Comparison of ENCODE assay signal across 25 cellular contexts in the genomic region with DNA sequence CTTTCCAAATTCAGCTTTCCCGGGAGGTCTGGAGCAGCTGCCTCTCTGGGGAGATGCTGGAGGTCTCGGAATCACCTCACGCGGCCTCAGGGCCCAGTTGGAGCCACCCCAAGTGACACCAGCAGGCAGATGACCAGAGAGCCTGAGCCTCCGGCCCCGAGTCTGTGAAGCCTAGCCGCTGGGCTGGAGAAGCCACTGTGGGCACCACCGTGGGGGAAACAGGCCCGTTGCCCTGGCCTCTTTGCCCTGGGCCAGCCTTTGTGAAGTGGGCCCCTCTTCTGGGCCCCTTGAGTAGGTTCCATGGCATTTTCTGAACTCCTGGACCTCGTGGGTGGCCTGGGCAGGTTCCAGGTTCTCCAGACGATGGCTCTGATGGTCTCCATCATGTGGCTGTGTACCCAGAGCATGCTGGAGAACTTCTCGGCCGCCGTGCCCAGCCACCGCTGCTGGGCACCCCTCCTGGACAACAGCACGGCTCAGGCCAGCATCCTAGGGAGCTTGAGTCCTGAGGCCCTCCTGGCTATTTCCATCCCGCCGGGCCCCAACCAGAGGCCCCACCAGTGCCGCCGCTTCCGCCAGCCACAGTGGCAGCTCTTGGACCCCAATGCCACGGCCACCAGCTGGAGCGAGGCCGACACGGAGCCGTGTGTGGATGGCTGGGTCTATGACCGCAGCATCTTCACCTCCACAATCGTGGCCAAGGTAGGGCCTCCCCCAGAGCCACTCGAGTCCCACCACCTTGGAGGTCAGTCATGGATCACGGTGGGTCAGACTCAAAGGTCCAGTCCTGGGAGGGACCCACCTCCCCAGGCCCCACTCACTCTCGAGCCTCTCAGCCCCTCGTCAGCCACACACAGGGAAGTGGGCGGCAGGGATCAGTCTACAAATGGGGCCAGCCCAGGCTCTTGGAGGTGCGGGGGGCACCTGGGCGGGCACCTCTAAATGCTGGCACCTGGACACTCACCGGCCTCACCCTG. TPM values are rescaled to one million over a fixed set of nuclear protein-coding genes. Genes with fewer than 3 reads are reported as not detected.
"Had no signal": no experiment of that assay in that cellular context is flagged by ENCODE, and none has a peak within 500 bp of the region (broad histone marks: within the 10 kb centered on the region; RNA-seq: fewer than 3 reads in every experiment).

No MANE protein-coding gene starts in this region.

- H2AFZ ChIP-seq: hepatocyte had no signal

- DNase-seq: activated CD8-positive, alpha-beta memory T cell treated with anti-CD3 and anti-CD28 coated beads for 24 hours; activated CD8-positive, alpha-beta memory T cell treated with anti-CD3 and anti-CD28 coated beads, Interleukin-2, amount 50 U/mL, for 48 hours; activated gamma-delta T cell; activated T-cell treated with anti-CD3 and anti-CD28 coated beads, Interleukin-2, amount 50 U/mL, for 48 hours; body of pancreas; caudate nucleus; foreskin fibroblast; left colon; naive B cell; stimulated activated naive CD8-positive, alpha-beta T cell treated with anti-CD3 and anti-CD28 coated beads, Interleukin-15, Interleukin-2, amounts not matched to agents 100 U/mL and 50 U/mL, for 24 hours; T-helper 1 cell; T1000; transverse colon had no signal

- H3K27ac Mint-ChIP-seq: activated naive CD4-positive, alpha-beta T cell treated with anti-CD3 and anti-CD28 coated beads, Interleukin-2, amount 50 U/mL, for 24 hours had no signal

- H3K36me3 ChIP-seq: transverse colon had no signal

- H3K4me2 ChIP-seq: hepatocyte had no signal

- H3K27me3 Mint-ChIP-seq: activated naive CD4-positive, alpha-beta T cell treated with anti-CD3 and anti-CD28 coated beads, Interleukin-2, amount 50 U/mL, for 24 hours had no signal

- H3K4me1 Mint-ChIP-seq: activated naive CD4-positive, alpha-beta T cell treated with anti-CD3 and anti-CD28 coated beads, Interleukin-2, amount 50 U/mL, for 24 hours; naive B cell; neural crest cell had no signal

- H3K9me3 ChIP-seq: body of pancreas, transverse colon had no signal

- H3K4me3 Mint-ChIP-seq: activated naive CD4-positive, alpha-beta T cell treated with anti-CD3 and anti-CD28 coated beads, Interleukin-2, amount 50 U/mL, for 24 hours; neural crest cell had no signal

- H3K4me3 ChIP-seq: body of pancreas, dorsolateral prefrontal cortex, hepatocyte, psoas muscle, transverse colon had no signal

- ATAC-seq: activated CD4-positive, CD25-positive, alpha-beta regulatory T cell treated with anti-CD3 and anti-CD28 coated beads, Interleukin-2, amount 50 U/mL, for 24 hours; body of pancreas; psoas muscle; sciatic nerve; stimulated activated naive CD8-positive, alpha-beta T cell treated with anti-CD3 and anti-CD28 coated beads, Interleukin-15, Interleukin-2, amounts not matched to agents 100 U/mL and 50 U/mL, for 24 hours had no signal

- H3K79me2 ChIP-seq: hepatocyte had no signal

- H3K4me1 ChIP-seq: body of pancreas, psoas muscle, transverse colon had no signal

- H3K27me3 ChIP-seq: body of pancreas, dorsolateral prefrontal cortex, hepatocyte, transverse colon had no signal

- H3K27ac ChIP-seq: body of pancreas, dorsolateral prefrontal cortex, hepatocyte, psoas muscle, transverse colon had no signal

- FAIRE-seq: colon, islet of Langerhans had no signal

RNA-seq across cellular contexts. Expression of a gene that starts 0.5 kb away (rescaled TPM):
- total RNA-seq: body of pancreas, dorsolateral prefrontal cortex, glomerular endothelial cell, hepatocyte, left colon, mononuclear cell, neural crest cell, osteocyte, psoas muscle, sciatic nerve, transverse colon had no signal
- polyA plus RNA-seq: psoas muscle had no signal

RNA-seq across cellular contexts. Expression of a gene that starts 35.8 kb away (rescaled TPM):
- total RNA-seq: body of pancreas, glomerular endothelial cell, mononuclear cell, osteocyte, psoas muscle, sciatic nerve, transverse colon had no signal
- polyA plus RNA-seq: psoas muscle had no signal
